In genomic region chr1:32249831-32250525, GRCh38 we compare ENCODE assay signal across 9 cellular contexts. TPM values are rescaled to one million over a fixed set of nuclear protein-coding genes. Genes with fewer than 3 reads are reported as not detected.
A peak's percentile ranks its signal among the peaks of the same experiment; 100 is the strongest.
DNase-seq lines count a peak whose midpoint lies in the region; ATAC-seq and TF ChIP-seq lines count a peak whose summit lies in the region.
"Had no signal": no experiment of that assay in that cellular context is flagged by ENCODE, and none has a peak within 500 bp of the region (broad histone marks: within the 10 kb centered on the region; RNA-seq: fewer than 3 reads in every experiment).

No MANE protein-coding gene starts in this region.

- no CpG with 5 or more reads among the region's 9 CpGs for WGBS in H9 (ENCODE audit: extremely low coverage, insufficient read length, low lambda C conversion rate)

- H3K27ac Mint-ChIP-seq in H9 = peak overlapping the region; percentile 53 to 93 (median 64); a peak in 5 of 7 replicates
- H3K27ac Mint-ChIP-seq in activated T-helper 17 cell treated with anti-CD3 and anti-CD28 coated beads, Interleukin-2, amount 50 U/mL, for 72 hours = peak overlapping the region; percentile 97

- H3K79me1 ChIP-seq in H9 (ENCODE audit: insufficient read depth, low read depth, low read length, poor library complexity, severe bottlenecking) = no peaks in the 10 kb centered on the region

- no peak overlapping the region for H3K23ac ChIP-seq in H9 (ENCODE audit: insufficient read length, low read depth, low read length)

- no peak overlapping the region for H4K5ac ChIP-seq in H9 (ENCODE audit: insufficient read length, low read depth, low read length)

- H3K56ac ChIP-seq in H9 (ENCODE audit: insufficient read length, low read depth, low read length) = no peak overlapping the region

- H3T11ph ChIP-seq in H9 (ENCODE audit: low read length) = no peak overlapping the region

- H3K9me3 Mint-ChIP-seq in H9 = no peaks in the 10 kb centered on the region
- no peaks in the 10 kb centered on the region for H3K9me3 Mint-ChIP-seq in activated T-helper 17 cell treated with anti-CD3 and anti-CD28 coated beads, Interleukin-2, amount 50 U/mL, for 72 hours

- no peak overlapping the region for H3K9ac ChIP-seq in H9 (ENCODE audit: extremely low read depth, insufficient read length, low read length)

- no peak overlapping the region for H2BK12ac ChIP-seq in H9 (ENCODE audit: insufficient read length, low read depth, low read length)

- H3K4me1 ChIP-seq in H9 (ENCODE audit: insufficient read depth, low read length) (peaks cover 7% of the 10 kb centered on the region; the same call in 1 of the 2 replicates), BE2C (no peaks in the 10 kb centered on the region)

- H2BK20ac ChIP-seq in H9 (ENCODE audit: low read depth, low read length, poor library complexity, severe bottlenecking) = no peak overlapping the region

- no peaks in the 10 kb centered on the region for H3K36me3 ChIP-seq in BE2C

- H3K27me3 ChIP-seq in H9 (ENCODE audit: insufficient read depth, low read length) = no peaks in the 10 kb centered on the region; the same call in 1 of the 2 replicates
- no peaks in the 10 kb centered on the region for H3K27me3 ChIP-seq in BE2C

- H3K23me2 ChIP-seq in H9 (ENCODE audit: insufficient read length, low read depth, low read length, poor library complexity, severe bottlenecking) = no peaks in the 10 kb centered on the region

- no peak overlapping the region for H3K4ac ChIP-seq in H9 (ENCODE audit: low read depth, low read length)

- H2BK5ac ChIP-seq in H9 (ENCODE audit: insufficient read length, low read length) = no peak overlapping the region

- no peak overlapping the region for H2BK15ac ChIP-seq in H9 (ENCODE audit: low read depth, low read length)

- no peak overlapping the region for H3K27ac ChIP-seq in H9 (ENCODE audit: insufficient read length, low read depth, low read length)

- peaks cover 26 to 32% of the 10 kb centered on the region in 2 experiments for H3K4me1 Mint-ChIP-seq in H9
- peaks cover 35% of the 10 kb centered on the region for H3K4me1 Mint-ChIP-seq in activated T-helper 17 cell treated with anti-CD3 and anti-CD28 coated beads, Interleukin-2, amount 50 U/mL, for 72 hours

- peak overlapping the region; percentile 34 for H2AFZ ChIP-seq in H9 (ENCODE audit: low read length)

- H3K4me2 ChIP-seq in H9 (ENCODE audit: insufficient read depth, insufficient read length, low read length) = no peak overlapping the region

- no peak overlapping the region for H4K91ac ChIP-seq in H9 (ENCODE audit: insufficient read length, low read depth, low read length)

- H3K14ac ChIP-seq in H9 (ENCODE audit: insufficient read depth, low read length) = peak overlapping the region; percentile 23; the same call in 1 of the 2 replicates

- H3K18ac ChIP-seq in H9 (ENCODE audit: insufficient read length, low read depth, low read length) = peak overlapping the region; percentile 47

- no peak for TF ChIP-seq CTCF in GM10266 (IDR thresholded peaks at IDR 0.05; ENCODE audit: control insufficient read depth, insufficient read depth, low read depth, missing control alignments)
- no peak for TF ChIP-seq CTCF in H9 (conservative IDR thresholded peaks at IDR 0.05)
- no peak for TF ChIP-seq CTCF in BE2C (IDR thresholded peaks at IDR 0.05; ENCODE audit: low read depth, low read length)

- peak; percentile 67 for ATAC-seq in activated T-helper 17 cell treated with anti-CD3 and anti-CD28 coated beads, Interleukin-2, amount 50 U/mL, for 72 hours (replicated peaks)

- no peak overlapping the region for H2AK5ac ChIP-seq in H9 (ENCODE audit: insufficient read length, low read length)

- no peaks in the 10 kb centered on the region for H3K9me3 ChIP-seq in H9 (ENCODE audit: control insufficient read depth, low read depth, low read length)
- H3K9me3 ChIP-seq in BE2C = no peaks in the 10 kb centered on the region

- no peaks in the 10 kb centered on the region for H4K20me1 ChIP-seq in H9 (ENCODE audit: control insufficient read depth, insufficient read depth, insufficient read length)

- no peak overlapping the region for H2BK120ac ChIP-seq in H9 (ENCODE audit: low read depth, low read length, poor library complexity, severe bottlenecking)

- peak overlapping the region in 1 of 2 experiments; percentile 21; a peak in 2 of 5 replicates for H3K4me3 Mint-ChIP-seq in H9
- H3K4me3 Mint-ChIP-seq in activated T-helper 17 cell treated with anti-CD3 and anti-CD28 coated beads, Interleukin-2, amount 50 U/mL, for 72 hours = peak overlapping the region; percentile 99

- H3K79me2 ChIP-seq in H9 (ENCODE audit: insufficient read depth, low read length) = no peaks in the 10 kb centered on the region

- no peak overlapping the region for H3K4me3 ChIP-seq in BE2C (ENCODE audit: low read depth, low read length)

- H3K27me3 Mint-ChIP-seq in H9 (ENCODE audit: low read depth) = peaks cover 2% of the 10 kb centered on the region; the same call in 1 of the 2 replicates
- H3K27me3 Mint-ChIP-seq in activated T-helper 17 cell treated with anti-CD3 and anti-CD28 coated beads, Interleukin-2, amount 50 U/mL, for 72 hours = no peaks in the 10 kb centered on the region

- DNase-seq in GM10266 (ENCODE audit: extremely low spot score) (peak; percentile 85), H9 (no peak), kidney tubule cell (ENCODE audit: low spot score) (peak; percentile 76), BE2C (no peak), occipital lobe (lab: John Stamatoyannopoulos, UW) (no peak)
- peak; percentile 84 for DNase-seq in NK-92 treated with Interleukin-12 subunit alpha and Interleukin-12 subunit beta, amount 100 ng/mL, for 24 hours (lab: John Stamatoyannopoulos, UW)
- peak; percentile 70 for DNase-seq in stimulated activated CD8-positive, alpha-beta memory T cell treated with anti-CD3 and anti-CD28 coated beads, Interleukin-4, amount 100 ng/mL, for 24 hours (ENCODE audit: low read depth)

- no peak overlapping the region for H4K8ac ChIP-seq in H9 (replicated peaks; ENCODE audit: insufficient read length, low read depth, low read length)

- H3K36me3 Mint-ChIP-seq in H9 (ENCODE audit: insufficient read depth in 1 of 3, low read depth in 3 of 3) = no peaks in the 10 kb centered on the region
- peaks cover 43% of the 10 kb centered on the region for H3K36me3 Mint-ChIP-seq in activated T-helper 17 cell treated with anti-CD3 and anti-CD28 coated beads, Interleukin-2, amount 50 U/mL, for 72 hours (ENCODE audit: low read depth)

RNA-seq across cellular contexts. Expression of gene LCK, which starts 1.1 kb away (rescaled TPM):
- total RNA-seq in H9 (2021) (37.0 and 37.6 TPM in 2 replicates), occipital lobe (not detected)
- 100 to 1,000 TPM; 228 to 323 TPM for total RNA-seq in activated T-helper 17 cell treated with anti-CD3 and anti-CD28 coated beads, Interleukin-2, amount 50 U/mL, for 72 hours
- polyA plus RNA-seq in BE2C (2012; ENCODE audit: insufficient read depth, insufficient read length, low read depth) = not detected
- total RNA-seq: myocyte had no signal

RNA-seq across cellular contexts. Expression of gene FAM167B, which starts 3.0 kb away (rescaled TPM):
- total RNA-seq in H9 (2021) (1.5 and 2.1 TPM in 2 replicates), occipital lobe (2.0 TPM)
- total RNA-seq in activated T-helper 17 cell treated with anti-CD3 and anti-CD28 coated beads, Interleukin-2, amount 50 U/mL, for 72 hours = 1 to 10 TPM in 1 of 2 donors, under 1 TPM in 1; 0.99 to 1.1 TPM
- 0.48 TPM for polyA plus RNA-seq in BE2C (2012; ENCODE audit: insufficient read depth, insufficient read length, low read depth)

RNA-seq across cellular contexts. Expression of gene EIF3I, which starts 27.8 kb away (rescaled TPM):
- total RNA-seq in H9 (2021) = 222 and 224 TPM in 2 replicates
- 100 to 1,000 TPM; 203 to 303 TPM for total RNA-seq in activated T-helper 17 cell treated with anti-CD3 and anti-CD28 coated beads, Interleukin-2, amount 50 U/mL, for 72 hours
- 402 TPM for polyA plus RNA-seq in BE2C (2012; ENCODE audit: insufficient read depth, insufficient read length, low read depth)
- total RNA-seq in occipital lobe = 79.7 TPM

RNA-seq across cellular contexts. Expression of gene TMEM234, which starts 27.8 kb away (rescaled TPM):
- total RNA-seq in H9 (2021) = 19.5 and 19.7 TPM in 2 replicates
- 10 to 100 TPM; 11.4 to 12.9 TPM for total RNA-seq in activated T-helper 17 cell treated with anti-CD3 and anti-CD28 coated beads, Interleukin-2, amount 50 U/mL, for 72 hours
- polyA plus RNA-seq in BE2C (2012; ENCODE audit: insufficient read depth, insufficient read length, low read depth) = 9.9 TPM
- 9.8 TPM for total RNA-seq in occipital lobe

RNA-seq across cellular contexts. Expression of gene DCDC2B, which starts 41.1 kb away (rescaled TPM):
- total RNA-seq in H9 (2021) (not detected in 2 replicates), occipital lobe (not detected)
- total RNA-seq in activated T-helper 17 cell treated with anti-CD3 and anti-CD28 coated beads, Interleukin-2, amount 50 U/mL, for 72 hours = under 1 TPM; 0.28 to 0.37 TPM
- not detected for polyA plus RNA-seq in BE2C (2012; ENCODE audit: insufficient read depth, insufficient read length, low read depth)

Comparison
In these comparisons a context has a peak if more than half of its experiments do, and no peak if none do; other contexts are left out.
1. DNase-seq: peak in GM10266 (single experiment), NK-92 treated with Interleukin-12 subunit alpha and Interleukin-12 subunit beta, amount 100 ng/mL, for 24 hours (single experiment), kidney tubule cell (single experiment) and stimulated activated CD8-positive, alpha-beta memory T cell treated with anti-CD3 and anti-CD28 coated beads, Interleukin-4, amount 100 ng/mL, for 24 hours (single experiment); none in H9 (single experiment), BE2C (single experiment) and occipital lobe (single experiment).
2. RNA of gene LCK, which starts 1.1 kb away (total RNA-seq): 228 to 323 TPM in activated T-helper 17 cell treated with anti-CD3 and anti-CD28 coated beads, Interleukin-2, amount 50 U/mL, for 72 hours and 37.0 to 37.6 TPM in H9; not detected in occipital lobe (single experiment); every median in the first group is over 10 times any median in the second.